ENCODE assay signal across 12 cellular contexts in genomic region chr7:138167869-138168296, GRCh38.
"Had no signal": no experiment of that assay in that cellular context is flagged by ENCODE, and none has a peak within 500 bp of the region (broad histone marks: within the 10 kb centered on the region; RNA-seq: fewer than 3 reads in every experiment).

No MANE protein-coding gene starts in this region.

- H3K4me1 ChIP-seq: pancreas had no signal

- H3K36me3 ChIP-seq: pancreas had no signal

- H3K4me1 Mint-ChIP-seq: central memory CD8-positive, alpha-beta T cell; memory B cell had no signal

- H3K9me3 ChIP-seq: pancreas had no signal

- H3K36me3 Mint-ChIP-seq: memory B cell had no signal

- H3K4me3 Mint-ChIP-seq: activated naive CD4-positive, alpha-beta T cell treated with anti-CD3 and anti-CD28 coated beads, Interleukin-2, amount 10 ng/mL, durations not matched to agents 7 days and 5 days; central memory CD8-positive, alpha-beta T cell; effector memory CD8-positive, alpha-beta T cell; memory B cell had no signal

- FAIRE-seq: islet of Langerhans, pancreas, urothelium cell line had no signal

- H3K4me3 ChIP-seq: pancreas had no signal

- H3K27ac Mint-ChIP-seq: activated naive CD4-positive, alpha-beta T cell treated with anti-CD3 and anti-CD28 coated beads, Interleukin-2, amount 10 ng/mL, durations not matched to agents 7 days and 5 days; activated T-helper 2 cell treated with anti-CD3 and anti-CD28 coated beads, Interferon-gamma antibody, Interleukin-2, Interleukin-4, amounts not matched to agents 10 μg/mL and 5 μg/mL and 100 μg/mL, durations not matched to agents 14 hours and 24 hours and 36 hours; effector memory CD8-positive, alpha-beta T cell; memory B cell had no signal

- DNase-seq: activated naive CD4-positive, alpha-beta T cell treated with anti-CD3 and anti-CD28 coated beads, Interleukin-2, amount 10 ng/mL, durations not matched to agents 7 days and 5 days; cortex of kidney; effector memory CD8-positive, alpha-beta T cell; pancreas; stimulated activated CD4-positive, alpha-beta T cell treated with anti-CD3 and anti-CD28 coated beads, Interleukin-4, amount 100 ng/mL, for 4 hours had no signal

- ATAC-seq: activated CD4-positive, CD25-positive, alpha-beta regulatory T cell treated with anti-CD3 and anti-CD28 coated beads, Interleukin-2, amount 50 U/mL, for 24 hours; effector memory CD8-positive, alpha-beta T cell; left lobe of liver; pancreas had no signal

- H3K27ac ChIP-seq: pancreas had no signal

- H3K27me3 ChIP-seq: pancreas had no signal
